ENCODE assay signal across 8 cellular contexts in the genomic region with DNA sequence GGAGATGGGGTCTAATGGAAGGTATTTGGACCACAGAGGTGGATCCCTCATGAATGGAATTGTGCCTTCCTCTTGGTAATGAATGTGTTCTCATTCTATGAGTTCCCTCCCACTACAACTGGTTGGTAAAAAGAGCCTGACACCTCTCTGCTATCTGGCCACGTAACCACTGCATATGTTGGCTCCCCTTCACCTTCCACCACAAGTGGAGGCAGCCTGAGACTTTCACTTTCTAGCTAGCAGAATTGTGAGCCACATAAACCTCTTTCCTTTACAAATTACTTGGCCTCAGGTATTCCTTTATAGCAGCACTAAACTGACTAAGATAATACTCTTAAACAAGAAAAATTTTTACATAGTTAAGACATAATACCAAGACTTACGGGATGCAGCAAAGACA.
A peak's percentile ranks its signal among the peaks of the same experiment; 100 is the strongest.
DNase-seq lines count a peak whose midpoint lies in the region; ATAC-seq, FAIRE-seq and TF ChIP-seq lines count a peak whose summit lies in the region.

No MANE protein-coding gene starts in this region.

- POLR2A ChIA-PET in K562 (lab: Yijun Ruan, JAX): no interaction called here

- no TSS peak for BruUV-seq in K562 (replicated peaks; lab: Mats Ljungman, UMichigan)

- H4K20me1 ChIP-seq in Loucy (ENCODE audit: insufficient read depth, low read length, poor library complexity, severe bottlenecking) (peaks cover 77% of the 10 kb centered on the region), K562 (replicated peaks; ENCODE audit: control insufficient read depth, insufficient read depth, low read length) (peaks cover 5% of the 10 kb centered on the region; the same call in 1 of the 2 replicates)

- H3K4me2 ChIP-seq in Loucy (ENCODE audit: low read depth, low read length, poor library complexity, severe bottlenecking): peak overlapping the region; percentile 58
- no peak overlapping the region for H3K4me2 ChIP-seq in K562 (ENCODE audit: insufficient read depth, low read length)

- no peaks in the 10 kb centered on the region for H3K27me3 ChIP-seq in Loucy (ENCODE audit: insufficient read depth, low read length, poor library complexity, severe bottlenecking)
- no peaks in the 10 kb centered on the region for H3K27me3 ChIP-seq in K562 (ENCODE audit: control insufficient read depth in 2 of 2, insufficient read depth in 2 of 2, low read length in 2 of 2)
- H3K27me3 ChIP-seq in HAP-1 (ENCODE audit: low read depth): no peaks in the 10 kb centered on the region

- ATAC-seq in GM21529 (IDR thresholded peaks at IDR 0.05; ENCODE audit: unreplicated experiment) (peak; percentile 98), K562 (peak; percentile 83)

- H3K9me1 ChIP-seq in K562 (ENCODE audit: control insufficient read depth, insufficient read depth, low read length): no peaks in the 10 kb centered on the region

- TF ChIP-seq CTCF in GM12865 (IDR thresholded peaks at IDR 0.05; ENCODE audit: insufficient read depth, low read depth, low read length, missing control alignments) (no peak), Loucy (conservative IDR thresholded peaks at IDR 0.05; ENCODE audit: low read length) (no peak), K562 (IDR thresholded peaks at IDR 0.05 in 2 of 3, conservative IDR thresholded peaks at IDR 0.05 in 1 of 3; ENCODE audit: insufficient read depth in 2 of 3, low read depth in 1 of 3, low read length in 3 of 3) (no peak)

- no peaks in the 10 kb centered on the region for H3K9me2 ChIP-seq in Loucy (replicated peaks; ENCODE audit: low read depth, low read length)

- TF ChIP-seq RAD21 in K562 (CRISPR knock-in tag; conservative IDR thresholded peaks at IDR 0.05 in 1 of 2, IDR thresholded peaks at IDR 0.05 in 1 of 2): no peak

- 65% methylated on average over 2 of the region's 2 CpGs for WGBS in K562 (ENCODE audit: insufficient coverage, low coverage, missing lambda C conversion rate)

- 0 out of 2 replicates have a peak, but pooled peaks cover 3% of the 10 kb centered on the region for H3F3A ChIP-seq in Loucy (ENCODE audit: low read depth)

- H2AFZ ChIP-seq in Loucy (ENCODE audit: low read length): no peak overlapping the region
- no peak overlapping the region for H2AFZ ChIP-seq in K562 (ENCODE audit: low read depth, low read length)

- H3K79me2 ChIP-seq in Loucy (ENCODE audit: insufficient read depth, low read length) (peaks cover 94% of the 10 kb centered on the region), K562 (ENCODE audit: control insufficient read depth, insufficient read depth, low read length) (peaks cover 14% of the 10 kb centered on the region)

- H3K9ac ChIP-seq in Loucy (ENCODE audit: low read depth, low read length, poor library complexity, severe bottlenecking) (peak overlapping the region; percentile 16), K562 (ENCODE audit: insufficient read depth in 1 of 2, low read depth in 2 of 2, low read length in 2 of 2) (no peak overlapping the region)

- H3K27ac ChIP-seq in K562 (ENCODE audit: extremely low read depth, low read depth, low read length): no peak overlapping the region; the same call in 2 of the 3 replicates

- in situ Hi-C loops in K562 (cut with MboI) (no loop called here), HAP-1 (cut with MboI; ENCODE audit: low sequenced_read_pairs) (no loop called here)

- peak; percentile 67 for FAIRE-seq in K562 (lab: Jason Lieb, UNC)

- no peak for TF ChIP-seq EP300 in K562 (IDR thresholded peaks at IDR 0.05; ENCODE audit: low read length)

- no peak for TF ChIP-seq POLR2A in K562 (conservative IDR thresholded peaks at IDR 0.05)

- peaks cover 17% of the 10 kb centered on the region for H3K4me1 ChIP-seq in Loucy (ENCODE audit: insufficient read depth, low read length, poor library complexity, severe bottlenecking)
- H3K4me1 ChIP-seq in K562 (replicated peaks in 1 of 2; ENCODE audit: control insufficient read depth in 2 of 2, insufficient read depth in 2 of 2, low read length in 2 of 2): peaks cover 0 to 3% of the 10 kb centered on the region in 2 experiments; a peak in 2 of 5 replicates
- H3K4me1 ChIP-seq in HAP-1: peaks cover 7% of the 10 kb centered on the region; the same call in 1 of the 2 replicates

- H3K36me3 ChIP-seq in Loucy (ENCODE audit: insufficient read depth, low read length) (peaks cover 3% of the 10 kb centered on the region; the same call in 1 of the 2 replicates), K562 (ENCODE audit: control insufficient read depth, insufficient read depth, low read length) (no peaks in the 10 kb centered on the region), HAP-1 (replicated peaks) (no peaks in the 10 kb centered on the region)

- H3K4me3 ChIP-seq in GM12865 (ENCODE audit: low read depth, low read length): peak overlapping the region; percentile 33
- H3K4me3 ChIP-seq in Loucy (ENCODE audit: low read length, poor library complexity, severe bottlenecking): peak overlapping the region; percentile 42
- H3K4me3 ChIP-seq in K562: no peak overlapping the region
- no peak overlapping the region for H3K4me3 ChIP-seq in HAP-1

- CTCF ChIA-PET in K562 (lab: Yijun Ruan, JAX; ENCODE audit: low intra/inter-chr PET ratio): no interaction called here

- H3K9me3 ChIP-seq in Loucy (ENCODE audit: insufficient read depth, low read depth, low read length) (no peaks in the 10 kb centered on the region), K562 (replicated peaks; ENCODE audit: control insufficient read depth, insufficient read depth, low read depth, low read length) (no peaks in the 10 kb centered on the region), HAP-1 (no peaks in the 10 kb centered on the region)

- peak; percentile 88 for DNase-seq in GM12865 (ENCODE audit: low read depth)
- DNase-seq in K562 (ENCODE audit: extremely low read depth in 1 of 4, low spot score in 3 of 4): peak in 2 of 4 experiments; percentile 9 to 29
- no peak for DNase-seq in NCI-H146 (lab: John Stamatoyannopoulos, UW)
- DNase-seq in SKM-1 treated with dmso at 0.1 percent for 144 hours (lab: John Stamatoyannopoulos, UW; ENCODE audit: unreplicated experiment): no peak
- no peak for DNase-seq in HAP-1 (ENCODE audit: low spot score in 2 of 2)
- DNase-seq in OCI-M2 (lab: John Stamatoyannopoulos, UW; ENCODE audit: unreplicated experiment): no peak

- intact Hi-C loops in K562 (cut with micrococcal nuclease): loop anchor here (10.0 kb wide), 1 partner anchor 158 kb away; a partner anchor contains a TSS

TF ChIP-seq in K562, 482 proteins besides CTCF, POLR2A, EP300 and RAD21:
- no peak for TF ChIP-seq ZNF57 (CRISPR knock-in tag; IDR thresholded peaks at IDR 0.05)
- TF ChIP-seq, protein P1, sequence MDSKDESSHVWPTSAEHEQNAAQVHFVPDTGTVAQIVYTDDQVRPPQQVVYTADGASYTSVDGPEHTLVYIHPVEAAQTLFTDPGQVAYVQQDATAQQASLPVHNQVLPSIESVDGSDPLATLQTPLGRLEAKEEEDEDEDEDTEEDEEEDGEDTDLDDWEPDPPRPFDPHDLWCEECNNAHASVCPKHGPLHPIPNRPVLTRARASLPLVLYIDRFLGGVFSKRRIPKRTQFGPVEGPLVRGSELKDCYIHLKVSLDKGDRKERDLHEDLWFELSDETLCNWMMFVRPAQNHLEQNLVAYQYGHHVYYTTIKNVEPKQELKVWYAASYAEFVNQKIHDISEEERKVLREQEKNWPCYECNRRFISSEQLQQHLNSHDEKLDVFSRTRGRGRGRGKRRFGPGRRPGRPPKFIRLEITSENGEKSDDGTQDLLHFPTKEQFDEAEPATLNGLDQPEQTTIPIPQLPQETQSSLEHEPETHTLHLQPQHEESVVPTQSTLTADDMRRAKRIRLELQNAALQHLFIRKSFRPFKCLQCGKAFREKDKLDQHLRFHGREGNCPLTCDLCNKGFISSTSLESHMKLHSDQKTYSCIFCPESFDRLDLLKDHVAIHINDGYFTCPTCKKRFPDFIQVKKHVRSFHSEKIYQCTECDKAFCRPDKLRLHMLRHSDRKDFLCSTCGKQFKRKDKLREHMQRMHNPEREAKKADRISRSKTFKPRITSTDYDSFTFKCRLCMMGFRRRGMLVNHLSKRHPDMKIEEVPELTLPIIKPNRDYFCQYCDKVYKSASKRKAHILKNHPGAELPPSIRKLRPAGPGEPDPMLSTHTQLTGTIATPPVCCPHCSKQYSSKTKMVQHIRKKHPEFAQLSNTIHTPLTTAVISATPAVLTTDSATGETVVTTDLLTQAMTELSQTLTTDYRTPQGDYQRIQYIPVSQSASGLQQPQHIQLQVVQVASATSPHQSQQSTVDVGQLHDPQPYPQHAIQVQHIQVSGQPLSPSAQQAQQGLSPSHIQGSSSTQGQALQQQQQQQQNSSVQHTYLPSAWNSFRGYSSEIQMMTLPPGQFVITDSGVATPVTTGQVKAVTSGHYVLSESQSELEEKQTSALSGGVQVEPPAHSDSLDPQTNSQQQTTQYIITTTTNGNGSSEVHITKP (IDR thresholded peaks at IDR 0.05; ENCODE audit: partially characterized antibody): peak; percentile 16
- no peak for TF ChIP-seq MCM2 (IDR thresholded peaks at IDR 0.05; ENCODE audit: low read depth)
- peak; percentile 9; the same call in 1 of the 2 replicates for TF ChIP-seq CBFA2T3 (IDR thresholded peaks at IDR 0.05)
- TF ChIP-seq TCF3 (CRISPR knock-in tag; IDR thresholded peaks at IDR 0.05): peak; percentile 9; the same call in 1 of the 2 replicates
- TF ChIP-seq PML (IDR thresholded peaks at IDR 0.05; ENCODE audit: low read length): no peak
- TF ChIP-seq, protein P2, sequence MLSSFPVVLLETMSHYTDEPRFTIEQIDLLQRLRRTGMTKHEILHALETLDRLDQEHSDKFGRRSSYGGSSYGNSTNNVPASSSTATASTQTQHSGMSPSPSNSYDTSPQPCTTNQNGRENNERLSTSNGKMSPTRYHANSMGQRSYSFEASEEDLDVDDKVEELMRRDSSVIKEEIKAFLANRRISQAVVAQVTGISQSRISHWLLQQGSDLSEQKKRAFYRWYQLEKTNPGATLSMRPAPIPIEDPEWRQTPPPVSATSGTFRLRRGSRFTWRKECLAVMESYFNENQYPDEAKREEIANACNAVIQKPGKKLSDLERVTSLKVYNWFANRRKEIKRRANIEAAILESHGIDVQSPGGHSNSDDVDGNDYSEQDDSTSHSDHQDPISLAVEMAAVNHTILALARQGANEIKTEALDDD (IDR thresholded peaks at IDR 0.05): 0 out of 2 replicates have a peak, but pooled peaks have one; percentile 46
- TF ChIP-seq, protein P3, sequence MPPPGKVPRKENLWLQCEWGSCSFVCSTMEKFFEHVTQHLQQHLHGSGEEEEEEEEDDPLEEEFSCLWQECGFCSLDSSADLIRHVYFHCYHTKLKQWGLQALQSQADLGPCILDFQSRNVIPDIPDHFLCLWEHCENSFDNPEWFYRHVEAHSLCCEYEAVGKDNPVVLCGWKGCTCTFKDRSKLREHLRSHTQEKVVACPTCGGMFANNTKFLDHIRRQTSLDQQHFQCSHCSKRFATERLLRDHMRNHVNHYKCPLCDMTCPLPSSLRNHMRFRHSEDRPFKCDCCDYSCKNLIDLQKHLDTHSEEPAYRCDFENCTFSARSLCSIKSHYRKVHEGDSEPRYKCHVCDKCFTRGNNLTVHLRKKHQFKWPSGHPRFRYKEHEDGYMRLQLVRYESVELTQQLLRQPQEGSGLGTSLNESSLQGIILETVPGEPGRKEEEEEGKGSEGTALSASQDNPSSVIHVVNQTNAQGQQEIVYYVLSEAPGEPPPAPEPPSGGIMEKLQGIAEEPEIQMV (tag; conservative IDR thresholded peaks at IDR 0.05; ENCODE audit: low read depth): no peak
- no peak for TF ChIP-seq SREBF2 (CRISPR knock-in tag; IDR thresholded peaks at IDR 0.05)

Comparison
In these comparisons a context has a peak if more than half of its experiments do, and no peak if none do; other contexts are left out.
1. H3K4me3 ChIP-seq: peak in GM12865 (single experiment) and Loucy (single experiment); none in K562 (single experiment) and HAP-1 (single experiment).